18 cellular contexts compared by ENCODE assay signal in genomic region chr6:152651986-152652385, GRCh38. TPM values are rescaled to one million over a fixed set of nuclear protein-coding genes. Genes with fewer than 3 reads are reported as not detected.
DNase-seq lines count a peak whose midpoint lies in the region; ATAC-seq and TF ChIP-seq lines count a peak whose summit lies in the region.
"Had no signal": no experiment of that assay in that cellular context is flagged by ENCODE, and none has a peak within 500 bp of the region (broad histone marks: within the 10 kb centered on the region; RNA-seq: fewer than 3 reads in every experiment).

No MANE protein-coding gene starts in this region.

- TF ChIP-seq CTCF in AG10803 (conservative IDR thresholded peaks at IDR 0.05; ENCODE audit: low read length) (no peak), epithelial cell of esophagus (IDR thresholded peaks at IDR 0.05; ENCODE audit: insufficient read depth, low read depth, low read length, missing control alignments) (no peak)

- DNase-seq in AG10803 (ENCODE audit: low read depth) (peak; percentile 31), HT1080 (ENCODE audit: low read depth) (peak; percentile 34), epithelial cell of esophagus (ENCODE audit: low read depth) (peak; percentile 43), kidney glomerular epithelial cell (lab: John Stamatoyannopoulos, UW) (peak; percentile 17)
- DNase-seq in activated CD4-positive, alpha-beta T cell treated with anti-CD3 and anti-CD28 coated beads, Interleukin-2, amount 50 U/mL, for 48 hours = no peak
- no peak for DNase-seq in activated CD4-positive, alpha-beta T cell treated with anti-CD3 and anti-CD28 coated beads, Interleukin-2, amount 50 U/mL, for 4 hours
- DNase-seq: CD8-positive, alpha-beta T cell; HCEC 1CT; KG1; NCI-H1417; NCI-H187 treated with DMSO at 0.1 percent for 48 hours; NCI-H2227 treated with DMSO at 0.1 percent for 48 hours; NCI-H510A treated with DMSO at 0.1 percent for 48 hours; NCI-H82; RPMI8226; SHP77 treated with DMSO at 0.1 percent for 48 hours had no signal

- ATAC-seq in GM21360 (IDR thresholded peaks at IDR 0.05; ENCODE audit: unreplicated experiment) = no peak
- ATAC-seq: CD8-positive, alpha-beta T cell had no signal

- H3K4me3 ChIP-seq in AG10803 (ENCODE audit: low read length) (no peak overlapping the region), epithelial cell of esophagus (ENCODE audit: low read length) (no peak overlapping the region)
- H3K4me3 ChIP-seq: BLaER1 treated with 17β-estradiol and CSF1 and Interleukin-3, amounts not matched to agents 10 nM and 100 nM had no signal

RNA-seq across cellular contexts. Expression of gene SYNE1, which starts 14.8 kb away (rescaled TPM):
- 15.6 and 20.8 TPM in 2 replicates for total RNA-seq in HT1080 (2014; rRNA removed; shearing (Covaris generic))
- polyA plus RNA-seq in HT1080 (2015; cell fraction: cytosol; rRNA removed) = 6.6 and 11.1 TPM in 2 replicates
- polyA plus RNA-seq in HT1080 (2015; cell fraction: nucleus; rRNA removed) = 46.0 and 46.4 TPM in 2 replicates

RNA-seq across cellular contexts. Expression of gene MYCT1, which starts 45.7 kb away (rescaled TPM):
- 0.56 and 1.8 TPM in 2 replicates for total RNA-seq in HT1080 (2014; rRNA removed; shearing (Covaris generic))
- polyA plus RNA-seq in HT1080 (2015; cell fraction: cytosol; rRNA removed) = 1.1 and 1.8 TPM in 2 replicates
- 0.41 and 0.70 TPM in 2 replicates for polyA plus RNA-seq in HT1080 (2015; cell fraction: nucleus; rRNA removed)
- total RNA-seq: CD8-positive, alpha-beta T cell had no signal

Comparison
In these comparisons a context has a peak if more than half of its experiments do, and no peak if none do; other contexts are left out.
1. DNase-seq: peak in AG10803 (single experiment), HT1080 (single experiment), epithelial cell of esophagus (single experiment) and kidney glomerular epithelial cell (single experiment); none in activated CD4-positive, alpha-beta T cell treated with anti-CD3 and anti-CD28 coated beads, Interleukin-2, amount 50 U/mL, for 48 hours (0 of 2) and activated CD4-positive, alpha-beta T cell treated with anti-CD3 and anti-CD28 coated beads, Interleukin-2, amount 50 U/mL, for 4 hours (0 of 2).